Comparison of ENCODE assay signal across 13 cellular contexts in genomic region chr16:87897563-87898505, GRCh38. TPM values are rescaled to one million over a fixed set of nuclear protein-coding genes. Genes with fewer than 3 reads are reported as not detected.
DNase-seq lines count a peak whose midpoint lies in the region; ATAC-seq and TF ChIP-seq lines count a peak whose summit lies in the region.
"Had no signal": no experiment of that assay in that cellular context is flagged by ENCODE, and none has a peak within 500 bp of the region (broad histone marks: within the 10 kb centered on the region; RNA-seq: fewer than 3 reads in every experiment).

No MANE protein-coding gene starts in this region.

- no peaks in the 10 kb centered on the region for H3K27me3 ChIP-seq in BLaER1 treated with 17β-estradiol and CSF1 and Interleukin-3, amounts not matched to agents 10 nM and 100 nM

- H3K27ac ChIP-seq in BLaER1 treated with 17β-estradiol and CSF1 and Interleukin-3, amounts not matched to agents 10 nM and 100 nM = peak overlapping the region in 8 of 11 experiments; percentile 57 to 75 (median 69); a peak in 15 of 22 replicates
- H3K27ac ChIP-seq: epithelial cell of prostate, GM23248 had no signal

- no peaks in the 10 kb centered on the region for H3K27me3 Mint-ChIP-seq in activated naive CD4-positive, alpha-beta T cell treated with anti-CD3 and anti-CD28 coated beads for 36 hours (ENCODE audit: low read depth)

- peak overlapping the region; percentile 98 for H3K27ac Mint-ChIP-seq in activated naive CD4-positive, alpha-beta T cell treated with anti-CD3 and anti-CD28 coated beads for 36 hours
- H3K27ac Mint-ChIP-seq: activated B cell treated with CpG ODN at 0.5 μM for 24 hours had no signal

- peaks cover 58 to 72% (median 62%) of the 10 kb centered on the region in 10 experiments for H3K4me1 ChIP-seq in BLaER1 treated with 17β-estradiol and CSF1 and Interleukin-3, amounts not matched to agents 10 nM and 100 nM

- peak overlapping the region in 8 of 11 experiments; percentile 24 to 67 (median 60); a peak in 13 of 22 replicates for H3K9ac ChIP-seq in BLaER1 treated with 17β-estradiol and CSF1 and Interleukin-3, amounts not matched to agents 10 nM and 100 nM
- H3K9ac ChIP-seq: GM23248 had no signal

- intact Hi-C loops in activated naive CD4-positive, alpha-beta T cell treated with anti-CD3 and anti-CD28 coated beads for 36 hours (cut with micrococcal nuclease) = loop anchor here (2.0 to 5.0 kb wide), 3 partner anchors 53 to 406 kb away; partner anchors contain the start of genes BANP and ZCCHC14

- no peaks in the 10 kb centered on the region for H3K9me3 Mint-ChIP-seq in activated naive CD4-positive, alpha-beta T cell treated with anti-CD3 and anti-CD28 coated beads for 36 hours
- H3K9me3 Mint-ChIP-seq: activated B cell treated with CpG ODN at 0.5 μM for 24 hours had no signal

- H3K9me3 ChIP-seq in BLaER1 treated with 17β-estradiol and CSF1 and Interleukin-3, amounts not matched to agents 10 nM and 100 nM (replicated peaks in 1 of 11) = no peaks in the 10 kb centered on the region

- no peaks in the 10 kb centered on the region for H3K36me3 Mint-ChIP-seq in activated naive CD4-positive, alpha-beta T cell treated with anti-CD3 and anti-CD28 coated beads for 36 hours (ENCODE audit: low read depth)

- peak; percentile 88 for DNase-seq in activated naive CD4-positive, alpha-beta T cell treated with anti-CD3 and anti-CD28 coated beads for 36 hours
- peak; percentile 18 to 32 for DNase-seq in stimulated activated CD4-positive, alpha-beta T cell treated with anti-CD3 and anti-CD28 coated beads, Interleukin-15, amount 100 ng/mL, for 1 hour (ENCODE audit: low read depth in 1 of 2, low spot score in 1 of 2)
- DNase-seq in NCI-H510A (lab: John Stamatoyannopoulos, UW) = no peak
- DNase-seq: activated B cell treated with CpG ODN at 0.5 μM for 24 hours, GM23248, NCI-H446 had no signal

- H3K4me3 Mint-ChIP-seq in activated naive CD4-positive, alpha-beta T cell treated with anti-CD3 and anti-CD28 coated beads for 36 hours = peak overlapping the region; percentile 64
- H3K4me3 Mint-ChIP-seq: activated B cell treated with CpG ODN at 0.5 μM for 24 hours had no signal

- no peak for TF ChIP-seq POLR2A in GM18505 (IDR thresholded peaks at IDR 0.05; ENCODE audit: borderline replicate concordance, extremely low read depth, insufficient read depth, insufficient read length)

- H3K4me3 ChIP-seq in BLaER1 treated with 17β-estradiol and CSF1 and Interleukin-3, amounts not matched to agents 10 nM and 100 nM = 0 out of 20 replicates have a peak overlapping the region, but pooled peaks of 1 of the 10 experiments have one; percentile 21
- H3K4me3 ChIP-seq: GM12878, GM23248 had no signal

- CTCF ChIA-PET in activated naive CD4-positive, alpha-beta T cell treated with anti-CD3 and anti-CD28 coated beads for 36 hours (lab: Charles Lee) = interaction anchor here (0.8 to 4.8 kb wide), 9 partner anchors 9 to 119 kb away, joined by 3 to 33 read pairs (median 4); no protein-coding TSS in a partner anchor

- H3K4me2 ChIP-seq in BLaER1 treated with 17β-estradiol and CSF1 and Interleukin-3, amounts not matched to agents 10 nM and 100 nM = peak overlapping the region; percentile 80 to 96 (median 91)

- peak; percentile 15 to 16 for ATAC-seq in activated CD4-positive, CD25-positive, alpha-beta regulatory T cell treated with anti-CD3 and anti-CD28 coated beads, Interleukin-2, amount 50 U/mL, for 24 hours
- no peak for ATAC-seq in HG02759 (IDR thresholded peaks at IDR 0.05; ENCODE audit: unreplicated experiment)
- no peak for ATAC-seq in GM18861 (IDR thresholded peaks at IDR 0.05; ENCODE audit: unreplicated experiment)
- no peak for ATAC-seq in GM18505 (IDR thresholded peaks at IDR 0.05; ENCODE audit: unreplicated experiment)
- ATAC-seq: GM12878 had no signal

- no peaks in the 10 kb centered on the region for H3K36me3 ChIP-seq in BLaER1 treated with 17β-estradiol and CSF1 and Interleukin-3, amounts not matched to agents 10 nM and 100 nM

- peaks cover 56% of the 10 kb centered on the region for H3K4me1 Mint-ChIP-seq in activated naive CD4-positive, alpha-beta T cell treated with anti-CD3 and anti-CD28 coated beads for 36 hours (ENCODE audit: low read depth)

- H4K20me1 ChIP-seq in BLaER1 treated with 17β-estradiol and CSF1 and Interleukin-3, amounts not matched to agents 10 nM and 100 nM = peaks cover 0 to 6% (median 0%) of the 10 kb centered on the region in 11 experiments; a peak in 3 of 22 replicates

RNA-seq across cellular contexts. Expression of gene SLC7A5, which starts 28.5 kb away (rescaled TPM):
- 100 to 1,000 TPM; 343 to 346 TPM for total RNA-seq in activated naive CD4-positive, alpha-beta T cell treated with anti-CD3 and anti-CD28 coated beads for 36 hours

RNA-seq across cellular contexts. Expression of gene CA5A, which starts 38.5 kb away (rescaled TPM):
- not detected for total RNA-seq in activated naive CD4-positive, alpha-beta T cell treated with anti-CD3 and anti-CD28 coated beads for 36 hours
- total RNA-seq: activated B cell treated with CpG ODN at 0.5 μM for 24 hours, GM12878, GM23248 had no signal

RNA-seq across cellular contexts. Expression of gene BANP, which starts 53.4 kb away (rescaled TPM):
- 10 to 100 TPM; 35.1 to 38.6 TPM for total RNA-seq in activated naive CD4-positive, alpha-beta T cell treated with anti-CD3 and anti-CD28 coated beads for 36 hours

Comparison
In these comparisons a context has a peak if more than half of its experiments do, and no peak if none do; other contexts are left out.
1. ATAC-seq: peak in activated CD4-positive, CD25-positive, alpha-beta regulatory T cell treated with anti-CD3 and anti-CD28 coated beads, Interleukin-2, amount 50 U/mL, for 24 hours (2 of 2); none in HG02759 (single experiment), GM18861 (single experiment) and GM18505 (single experiment).